In the genomic region with DNA sequence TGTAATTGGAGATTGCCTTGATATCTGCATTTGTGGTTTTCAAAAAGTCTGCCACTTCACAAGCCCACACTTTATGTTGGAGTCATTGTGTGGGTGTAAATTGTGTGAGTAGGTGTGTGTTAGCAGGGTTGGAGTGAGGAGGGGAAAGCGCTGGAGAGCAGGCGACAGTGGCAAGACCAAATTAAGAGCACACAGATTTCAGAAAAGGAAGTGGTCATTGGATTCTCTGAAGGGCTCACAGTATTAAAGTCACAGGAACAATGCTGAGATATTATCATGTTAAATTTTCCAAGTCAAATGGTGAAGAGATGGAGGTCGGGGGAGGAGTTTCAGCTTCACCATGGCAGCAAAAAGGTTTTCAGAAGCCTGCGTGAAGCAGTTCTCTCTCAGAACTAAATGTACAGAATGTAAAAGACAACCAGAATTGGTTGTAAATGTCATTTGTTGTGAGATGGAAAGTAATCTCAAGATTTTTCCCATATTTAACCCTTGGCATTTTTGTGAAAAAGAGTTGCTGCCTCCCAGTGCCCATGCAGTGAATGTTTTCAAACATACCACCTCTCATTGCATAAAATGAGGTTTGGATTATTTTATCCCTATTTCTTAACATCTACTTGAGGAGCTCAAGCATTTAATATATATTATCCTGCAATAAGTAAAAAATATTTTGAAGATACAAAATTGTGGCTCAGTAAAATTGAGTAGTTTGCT, we compare ENCODE assay signal across 10 cellular contexts.
DNase-seq lines count a peak whose midpoint lies in the region; ATAC-seq and TF ChIP-seq lines count a peak whose summit lies in the region.
"Had no signal": no experiment of that assay in that cellular context is flagged by ENCODE, and none has a peak within 500 bp of the region (broad histone marks: within the 10 kb centered on the region; RNA-seq: fewer than 3 reads in every experiment).

No MANE protein-coding gene starts in this region.

- BruUV-seq in A673 (replicated peaks; lab: Mats Ljungman, UMichigan) = TSS peak; percentile 38

- no peaks in the 10 kb centered on the region for H3K9me3 ChIP-seq in A673 (ENCODE audit: low read depth, low read length, poor library complexity, severe bottlenecking)

- no peaks in the 10 kb centered on the region for H3K36me3 ChIP-seq in A673 (ENCODE audit: insufficient read depth, low read length, poor library complexity, severe bottlenecking)

- intact Hi-C loops in A673 (cut with micrococcal nuclease; ENCODE audit: unreplicated experiment) = no loop called here

- peak overlapping the region; percentile 76 for H3K27ac ChIP-seq in A673 (ENCODE audit: low read depth, low read length, poor library complexity, severe bottlenecking)
- H3K27ac ChIP-seq: HL-60 had no signal

- H3K27me3 ChIP-seq in A673 (replicated peaks; ENCODE audit: insufficient read depth, low read depth, low read length, poor library complexity) = no peaks in the 10 kb centered on the region

- peak; percentile 51 for TF ChIP-seq CTCF in A673 (conservative IDR thresholded peaks at IDR 0.05; ENCODE audit: low read depth, low read length)
- TF ChIP-seq CTCF in fibroblast of the aortic adventitia (IDR thresholded peaks at IDR 0.05; ENCODE audit: insufficient read depth, low read length) = peak; percentile 15

- H3K4me3 Mint-ChIP-seq in T-helper 1 cell treated with Interleukin-12 subunit alpha and Interleukin-12 subunit beta and Interleukin-4 antibody, amounts not matched to agents 30 μg/mL and 1 μg/mL, for 36 hours = peak overlapping the region; percentile 46

- H3K27me3 Mint-ChIP-seq in T-helper 1 cell treated with Interleukin-12 subunit alpha and Interleukin-12 subunit beta and Interleukin-4 antibody, amounts not matched to agents 30 μg/mL and 1 μg/mL, for 36 hours (ENCODE audit: low read depth) = no peaks in the 10 kb centered on the region

- peaks cover 5% of the 10 kb centered on the region for H3K36me3 Mint-ChIP-seq in T-helper 1 cell treated with Interleukin-12 subunit alpha and Interleukin-12 subunit beta and Interleukin-4 antibody, amounts not matched to agents 30 μg/mL and 1 μg/mL, for 36 hours (ENCODE audit: low read depth)

- CTCF ChIA-PET in A673 (lab: Charles Lee) = no interaction called here

- H3K9me3 Mint-ChIP-seq in T-helper 1 cell treated with Interleukin-12 subunit alpha and Interleukin-12 subunit beta and Interleukin-4 antibody, amounts not matched to agents 30 μg/mL and 1 μg/mL, for 36 hours = no peaks in the 10 kb centered on the region

- peak; percentile 56 for DNase-seq in A673 (ENCODE audit: low spot score)
- DNase-seq in GDM1 (lab: John Stamatoyannopoulos, UW) = peak; percentile 16
- DNase-seq in fibroblast of the aortic adventitia (ENCODE audit: low read depth) = peak; percentile 13
- DNase-seq in stimulated activated naive CD4-positive, alpha-beta T cell treated with Interleukin-2 at 50 U/mL for 16 hours (lab: John Stamatoyannopoulos, UW) = no peak
- no peak for DNase-seq in globus pallidus (ENCODE audit: low spot score)
- DNase-seq: NCI-H748 treated with DMSO at 0.1 percent for 48 hours had no signal

- peaks cover 28% of the 10 kb centered on the region for H3K4me1 ChIP-seq in A673 (ENCODE audit: insufficient read depth, low read length, poor library complexity, severe bottlenecking)

- POLR2A ChIA-PET in A673 (lab: Charles Lee; ENCODE audit: low non-redundant PET) = no interaction called here

- peaks cover 15% of the 10 kb centered on the region for H3K4me1 Mint-ChIP-seq in T-helper 1 cell treated with Interleukin-12 subunit alpha and Interleukin-12 subunit beta and Interleukin-4 antibody, amounts not matched to agents 30 μg/mL and 1 μg/mL, for 36 hours (ENCODE audit: low read depth)

- peak overlapping the region; percentile 35 for H3K27ac Mint-ChIP-seq in T-helper 1 cell treated with Interleukin-12 subunit alpha and Interleukin-12 subunit beta and Interleukin-4 antibody, amounts not matched to agents 30 μg/mL and 1 μg/mL, for 36 hours

- ATAC-seq in GM21515 (IDR thresholded peaks at IDR 0.05; ENCODE audit: unreplicated experiment) (no peak), GM19395 (IDR thresholded peaks at IDR 0.05; ENCODE audit: unreplicated experiment) (no peak)

- no peak overlapping the region for H3K4me3 ChIP-seq in A673 (ENCODE audit: low read depth, low read length, poor library complexity, severe bottlenecking)
- H3K4me3 ChIP-seq in fibroblast of the aortic adventitia (ENCODE audit: low read depth, low read length) = no peak overlapping the region

Comparison
In these comparisons a context has a peak if more than half of its experiments do, and no peak if none do; other contexts are left out.
1. DNase-seq: peak in A673 (single experiment), GDM1 (single experiment) and fibroblast of the aortic adventitia (single experiment); none in stimulated activated naive CD4-positive, alpha-beta T cell treated with Interleukin-2 at 50 U/mL for 16 hours (single experiment) and globus pallidus (single experiment).